ENCODE assay signal across 2 cellular contexts in genomic region chr16:58458634-58459343, GRCh38.
TF ChIP-seq lines count a peak whose summit lies in the region.

No MANE protein-coding gene starts in this region.

TF ChIP-seq in A549, 52 proteins besides CTCF, POLR2A, EP300 and RAD21 (continued from another document):
- 0 out of 2 replicates have a peak, but pooled peaks have one; percentile 4 for TF ChIP-seq MAX (IDR thresholded peaks at IDR 0.05)
- TF ChIP-seq ZFP36 (IDR thresholded peaks at IDR 0.05; ENCODE audit: borderline replicate concordance, partially characterized antibody): peak; percentile 26

TF ChIP-seq in K562, 482 proteins besides CTCF, POLR2A, EP300 and RAD21:
- TF ChIP-seq ZBTB11 (CRISPR knock-in tag; IDR thresholded peaks at IDR 0.05) (peak in 1 of 3 experiments; percentile 12; a peak in 1 of 6 replicates), PURB (CRISPR knock-in tag; IDR thresholded peaks at IDR 0.05; ENCODE audit: low read depth) (no peak), ZFP36 (IDR thresholded peaks at IDR 0.05; ENCODE audit: low read depth, low read length, partially characterized antibody) (peak; percentile 78), CREB1 (IDR thresholded peaks at IDR 0.05) (no peak), CREB1 (CRISPR knock-in tag; IDR thresholded peaks at IDR 0.05) (no peak)
